1 cellular context compared by ENCODE assay signal in genomic region chr11:67282876-67283371, GRCh38.
TF ChIP-seq lines count a peak whose summit lies in the region.

No MANE protein-coding gene starts in this region.

TF ChIP-seq in IMR-90, 13 proteins besides CTCF, POLR2A, EP300 and RAD21:
- TF ChIP-seq BHLHE40 (IDR thresholded peaks at IDR 0.05; ENCODE audit: low read depth, low read length) (no peak), NFE2L2 (IDR thresholded peaks at IDR 0.05; ENCODE audit: low read depth, low read length) (no peak), MAFK (IDR thresholded peaks at IDR 0.05; ENCODE audit: low read depth, low read length) (no peak), FOS (IDR thresholded peaks at IDR 0.05; ENCODE audit: low read depth, low read length) (no peak), RCOR1 (IDR thresholded peaks at IDR 0.05; ENCODE audit: insufficient replicate concordance, low read length) (no peak), CEBPB (IDR thresholded peaks at IDR 0.05; ENCODE audit: low read depth, low read length) (no peak), MXI1 (IDR thresholded peaks at IDR 0.05; ENCODE audit: borderline replicate concordance, low read depth, low read length) (no peak), CHD1 (IDR thresholded peaks at IDR 0.05; ENCODE audit: low read depth, low read length) (no peak), RFX5 (IDR thresholded peaks at IDR 0.05; ENCODE audit: low read depth, low read length) (no peak), MAZ (IDR thresholded peaks at IDR 0.05; ENCODE audit: borderline replicate concordance, low read depth, low read length) (no peak), SMC3 (IDR thresholded peaks at IDR 0.05; ENCODE audit: low read depth, low read length) (no peak)
- TF ChIP-seq, protein P1, sequence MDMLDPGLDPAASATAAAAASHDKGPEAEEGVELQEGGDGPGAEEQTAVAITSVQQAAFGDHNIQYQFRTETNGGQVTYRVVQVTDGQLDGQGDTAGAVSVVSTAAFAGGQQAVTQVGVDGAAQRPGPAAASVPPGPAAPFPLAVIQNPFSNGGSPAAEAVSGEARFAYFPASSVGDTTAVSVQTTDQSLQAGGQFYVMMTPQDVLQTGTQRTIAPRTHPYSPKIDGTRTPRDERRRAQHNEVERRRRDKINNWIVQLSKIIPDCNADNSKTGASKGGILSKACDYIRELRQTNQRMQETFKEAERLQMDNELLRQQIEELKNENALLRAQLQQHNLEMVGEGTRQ (IDR thresholded peaks at IDR 0.05; ENCODE audit: low read depth, low read length), result no peak
- TF ChIP-seq, protein P2, sequence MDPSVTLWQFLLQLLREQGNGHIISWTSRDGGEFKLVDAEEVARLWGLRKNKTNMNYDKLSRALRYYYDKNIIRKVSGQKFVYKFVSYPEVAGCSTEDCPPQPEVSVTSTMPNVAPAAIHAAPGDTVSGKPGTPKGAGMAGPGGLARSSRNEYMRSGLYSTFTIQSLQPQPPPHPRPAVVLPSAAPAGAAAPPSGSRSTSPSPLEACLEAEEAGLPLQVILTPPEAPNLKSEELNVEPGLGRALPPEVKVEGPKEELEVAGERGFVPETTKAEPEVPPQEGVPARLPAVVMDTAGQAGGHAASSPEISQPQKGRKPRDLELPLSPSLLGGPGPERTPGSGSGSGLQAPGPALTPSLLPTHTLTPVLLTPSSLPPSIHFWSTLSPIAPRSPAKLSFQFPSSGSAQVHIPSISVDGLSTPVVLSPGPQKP (IDR thresholded peaks at IDR 0.05; ENCODE audit: borderline replicate concordance, low read depth, low read length), result no peak
